In the genomic region with DNA sequence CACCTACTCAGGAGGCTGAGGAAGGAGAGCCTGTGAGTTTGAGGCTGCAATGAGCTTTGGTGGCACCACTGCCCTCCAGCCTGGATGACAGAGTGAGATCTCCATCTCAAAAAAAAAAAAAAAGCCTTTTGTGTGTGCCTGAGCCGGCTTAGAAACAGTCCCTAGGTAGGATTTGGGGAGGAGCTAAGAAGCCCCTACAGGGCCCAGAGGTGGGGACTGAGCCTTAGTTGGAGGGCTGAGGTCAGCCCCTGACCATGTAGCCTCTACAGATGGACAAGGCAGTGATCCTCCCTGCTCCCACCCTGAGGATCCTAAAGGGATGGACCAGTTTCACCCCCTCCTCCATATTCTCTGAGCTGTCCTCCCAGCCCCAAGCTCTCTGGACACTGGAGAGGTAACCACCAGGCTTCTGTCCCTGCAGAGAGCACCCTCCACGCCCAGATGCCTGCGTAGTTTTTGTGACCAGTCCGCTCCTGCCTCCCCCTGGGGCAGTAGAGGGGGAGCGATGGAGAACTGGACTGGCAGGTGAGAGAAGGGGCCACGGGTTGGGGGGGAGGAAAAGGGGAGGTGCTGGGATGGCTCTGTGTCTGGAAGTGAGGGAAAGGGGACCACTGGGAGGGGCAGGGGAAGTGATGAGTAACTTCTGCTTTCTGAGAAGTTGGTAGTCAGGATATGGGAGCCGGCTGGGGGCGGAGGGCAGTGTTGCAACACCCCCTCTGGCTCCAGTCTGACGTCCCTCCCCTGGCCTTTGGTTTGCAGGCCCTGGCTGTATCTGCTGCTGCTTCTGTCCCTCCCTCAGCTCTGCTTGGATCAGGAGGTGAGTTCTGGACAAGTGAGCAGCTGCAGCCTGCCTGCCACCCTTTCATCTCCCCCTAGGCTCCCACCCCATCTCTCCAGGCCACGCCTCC, we compare ENCODE assay signal across 8 cellular contexts. TPM values are rescaled to one million over a fixed set of nuclear protein-coding genes. Genes with fewer than 3 reads are reported as not detected.
DNase-seq lines count a peak whose midpoint lies in the region; ATAC-seq and TF ChIP-seq lines count a peak whose summit lies in the region.

No MANE protein-coding gene starts in this region.

- peak; percentile 28 for ATAC-seq in body of pancreas

- in situ Hi-C loops in KBM-7 (cut with MboI; ENCODE audit: low pct_unique_long_range_greater_than_20kb, low sequenced_read_pairs), result no loop called here

- CTCF ChIA-PET in A673 (lab: Charles Lee), result interaction anchor here (0.7 to 2.1 kb wide), 2 partner anchors 8 to 20 kb away, joined by 7 to 13 read pairs; no protein-coding TSS in a partner anchor

- H3K36me3 ChIP-seq in A673 (ENCODE audit: insufficient read depth, low read length, poor library complexity, severe bottlenecking) (no peaks in the 10 kb centered on the region), body of pancreas (replicated peaks in 1 of 2; ENCODE audit: insufficient read depth in 1 of 2, low read depth in 2 of 2) (no peaks in the 10 kb centered on the region), smooth muscle cell (ENCODE audit: low read depth) (no peaks in the 10 kb centered on the region)

- H3K79me2 ChIP-seq in smooth muscle cell (ENCODE audit: low read depth), result no peaks in the 10 kb centered on the region

- peak in 1 of 3 donors; percentile 28 for TF ChIP-seq POLR2A in body of pancreas (IDR thresholded peaks at IDR 0.05)

- H3K4me3 ChIP-seq in A673 (ENCODE audit: low read depth, low read length, poor library complexity, severe bottlenecking) (no peak overlapping the region), body of pancreas (no peak overlapping the region), smooth muscle cell (no peak overlapping the region)

- intact Hi-C loops in A673 (cut with micrococcal nuclease; ENCODE audit: unreplicated experiment) (no loop called here), body of pancreas (cut with DNase I) (loop anchor here (10.0 kb wide), 1 partner anchor 87 kb away; no protein-coding TSS in a partner anchor)

- H3K4me1 ChIP-seq in A673 (ENCODE audit: insufficient read depth, low read length, poor library complexity, severe bottlenecking), result peaks cover 10% of the 10 kb centered on the region
- H3K4me1 ChIP-seq in body of pancreas, result peaks cover 29% of the 10 kb centered on the region
- peaks cover 7% of the 10 kb centered on the region for H3K4me1 ChIP-seq in smooth muscle cell (ENCODE audit: low read depth)

- H3F3A ChIP-seq in smooth muscle cell (ENCODE audit: low read depth), result peaks cover 29% of the 10 kb centered on the region

- TF ChIP-seq CTCF in A673 (conservative IDR thresholded peaks at IDR 0.05; ENCODE audit: low read depth, low read length) (no peak), body of pancreas (IDR thresholded peaks at IDR 0.05) (no peak), smooth muscle cell (IDR thresholded peaks at IDR 0.05; ENCODE audit: borderline replicate concordance, insufficient read depth, poor library complexity, severe bottlenecking) (no peak)

- H4K20me1 ChIP-seq in smooth muscle cell (ENCODE audit: low read depth), result no peaks in the 10 kb centered on the region

- H3K4me2 ChIP-seq in smooth muscle cell, result peak overlapping the region; percentile 78

- H3K27ac ChIP-seq in A673 (ENCODE audit: low read depth, low read length, poor library complexity, severe bottlenecking), result no peak overlapping the region
- peak overlapping the region in 3 of 4 donors; percentile 9 to 58 (median 51) for H3K27ac ChIP-seq in body of pancreas
- peak overlapping the region; percentile 83 for H3K27ac ChIP-seq in smooth muscle cell (ENCODE audit: low read depth)

- DNase-seq in A673 (ENCODE audit: low spot score) (peak; percentile 44), KBM-7 (peak; percentile 98), body of pancreas (peak in 3 of 4 donors; percentile 60 to 86 (median 71)), iris pigment epithelial cell (ENCODE audit: low read depth) (peak; percentile 97), smooth muscle cell (lab: John Stamatoyannopoulos, UW; ENCODE audit: unreplicated experiment) (peak; percentile 33), NCI-H1694 treated with DMSO at 0.1 percent for 48 hours (lab: John Stamatoyannopoulos, UW) (no peak), T-helper 2 cell (no peak)
- no peak for DNase-seq in effector CD8-positive, alpha-beta T cell (lab: John Stamatoyannopoulos, UW)

- BruUV-seq in A673 (replicated peaks; lab: Mats Ljungman, UMichigan), result no TSS peak

- no peak overlapping the region for H3K9ac ChIP-seq in smooth muscle cell (ENCODE audit: low read depth)

- H3K9me3 ChIP-seq in A673 (ENCODE audit: low read depth, low read length, poor library complexity, severe bottlenecking), result no peaks in the 10 kb centered on the region
- H3K9me3 ChIP-seq in body of pancreas, result no peaks in the 10 kb centered on the region
- H3K9me3 ChIP-seq in smooth muscle cell (replicated peaks; ENCODE audit: low read depth), result no peaks in the 10 kb centered on the region

- no peaks in the 10 kb centered on the region for H3K27me3 ChIP-seq in A673 (replicated peaks; ENCODE audit: insufficient read depth, low read depth, low read length, poor library complexity)
- H3K27me3 ChIP-seq in body of pancreas, result no peaks in the 10 kb centered on the region
- H3K27me3 ChIP-seq in smooth muscle cell (ENCODE audit: low read depth), result no peaks in the 10 kb centered on the region

- H2AFZ ChIP-seq in smooth muscle cell (ENCODE audit: low read depth), result no peak overlapping the region

- 40 to 47% methylated on average over 10 of the region's 10 CpGs for WGBS in body of pancreas, 2 donors
- 40% methylated on average over 8 of the region's 10 CpGs for WGBS in smooth muscle cell (ENCODE audit: low lambda C conversion rate)

- POLR2A ChIA-PET in A673 (lab: Charles Lee; ENCODE audit: low non-redundant PET), result no interaction called here

RNA-seq across cellular contexts. Expression of gene ADAMTSL4, which starts 2.8 kb away (rescaled TPM):
- 0.31 TPM in 1 of 2 replicates, not detected in the other for total RNA-seq in A673 (2021)
- total RNA-seq in body of pancreas, result 1 to 10 TPM; 4.7 to 7.6 TPM
- total RNA-seq in smooth muscle cell, result 2.4 and 6.4 TPM in 2 replicates
- 8.4 and 20.8 TPM in 2 replicates for polyA plus RNA-seq in smooth muscle cell

RNA-seq across cellular contexts. Expression of gene MCL1, which starts 27.4 kb away (rescaled TPM):
- total RNA-seq in A673 (2021) (123 and 163 TPM in 2 replicates), body of pancreas (100 to 1,000 TPM; 211 to 223 TPM), smooth muscle cell (519 and 630 TPM in 2 replicates)
- polyA plus RNA-seq in smooth muscle cell, result 224 and 247 TPM in 2 replicates

RNA-seq across cellular contexts. Expression of gene FALEC, which starts 36.5 kb away (rescaled TPM):
- total RNA-seq in A673 (2021) (1.6 TPM in 1 of 2 replicates, not detected in the other), body of pancreas (not detected), smooth muscle cell (not detected in 2 replicates)
- polyA plus RNA-seq in smooth muscle cell, result 0.62 and 1.2 TPM in 2 replicates

RNA-seq across cellular contexts. Expression of gene ECM1, which starts 44.1 kb away (rescaled TPM):
- total RNA-seq in A673 (2021), result 55.9 and 61.2 TPM in 2 replicates
- 1 to 10 TPM; 1.3 to 2.1 TPM for total RNA-seq in body of pancreas
- 14.6 and 19.0 TPM in 2 replicates for total RNA-seq in smooth muscle cell
- polyA plus RNA-seq in smooth muscle cell, result 32.0 and 36.1 TPM in 2 replicates

Comparison
In these comparisons a context has a peak if more than half of its experiments do, and no peak if none do; other contexts are left out.
1. DNase-seq: peak in A673 (single experiment), KBM-7 (single experiment), body of pancreas (3 of 4), iris pigment epithelial cell (single experiment) and smooth muscle cell (single experiment); none in effector CD8-positive, alpha-beta T cell (single experiment), NCI-H1694 treated with DMSO at 0.1 percent for 48 hours (single experiment) and T-helper 2 cell (0 of 5).